3 cellular contexts compared by ENCODE assay signal in the genomic region with DNA sequence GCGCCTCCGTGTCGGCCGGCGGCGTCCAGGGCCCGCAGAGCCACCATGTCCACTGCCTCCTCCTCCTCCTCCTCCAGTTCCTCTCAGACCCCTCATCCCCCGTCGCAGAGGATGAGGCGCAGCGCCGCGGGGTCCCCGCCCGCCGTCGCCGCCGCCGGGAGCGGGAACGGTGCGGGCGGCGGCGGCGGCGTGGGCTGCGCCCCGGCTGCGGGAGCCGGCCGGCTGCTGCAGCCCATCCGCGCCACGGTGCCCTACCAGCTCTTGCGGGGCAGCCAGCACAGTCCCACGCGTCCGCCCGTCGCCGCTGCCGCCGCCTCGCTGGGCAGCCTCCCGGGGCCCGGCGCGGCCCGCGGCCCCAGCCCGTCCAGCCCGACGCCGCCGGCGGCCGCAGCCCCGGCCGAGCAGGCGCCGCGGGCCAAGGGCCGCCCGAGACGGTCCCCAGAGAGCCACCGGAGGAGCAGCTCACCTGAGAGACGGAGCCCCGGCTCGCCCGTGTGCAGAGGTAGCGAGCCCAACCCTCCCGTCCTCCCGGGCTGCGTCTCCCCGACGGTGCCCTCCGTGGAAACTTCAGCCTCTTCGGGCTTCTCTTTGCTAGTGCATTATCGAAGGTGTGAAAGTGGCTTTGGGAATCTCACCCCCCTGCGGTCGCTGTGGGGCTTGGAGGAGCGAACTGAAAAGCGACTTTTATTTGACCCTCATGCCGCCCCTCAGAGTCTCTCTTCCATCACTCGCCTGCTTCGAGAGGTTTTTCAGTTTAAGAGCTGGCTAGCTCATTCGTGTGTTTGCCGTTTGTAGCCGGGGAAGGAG.
A peak's percentile ranks its signal among the peaks of the same experiment; 100 is the strongest.
TF ChIP-seq lines count a peak whose summit lies in the region.

No MANE protein-coding gene starts in this region.

TF ChIP-seq in A549, 52 proteins besides CTCF, POLR2A, EP300 and RAD21:
- peak; percentile 9; the same call in 1 of the 2 replicates for TF ChIP-seq RNF2 (IDR thresholded peaks at IDR 0.05; ENCODE audit: borderline replicate concordance, low read depth)
- TF ChIP-seq MAZ (IDR thresholded peaks at IDR 0.05; ENCODE audit: borderline replicate concordance, low read depth, low read length), result no peak
- peak in 1 of 2 experiments; percentile 23; a peak in 2 of 5 replicates for TF ChIP-seq JUN (IDR thresholded peaks at IDR 0.05)

TF ChIP-seq in IMR-90, 13 proteins besides CTCF, POLR2A, EP300 and RAD21:
- no peak for TF ChIP-seq RCOR1 (IDR thresholded peaks at IDR 0.05; ENCODE audit: insufficient replicate concordance, low read length)

TF ChIP-seq in SK-N-SH, 30 proteins besides CTCF, POLR2A, EP300 and RAD21:
- TF ChIP-seq, protein P1, sequence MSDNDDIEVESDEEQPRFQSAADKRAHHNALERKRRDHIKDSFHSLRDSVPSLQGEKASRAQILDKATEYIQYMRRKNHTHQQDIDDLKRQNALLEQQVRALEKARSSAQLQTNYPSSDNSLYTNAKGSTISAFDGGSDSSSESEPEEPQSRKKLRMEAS (IDR thresholded peaks at IDR 0.05; ENCODE audit: low read depth), result 0 out of 2 replicates have a peak, but pooled peaks have one; percentile 31
- TF ChIP-seq SIN3A (IDR thresholded peaks at IDR 0.05; ENCODE audit: borderline replicate concordance, low read depth, low read length), result no peak
- 0 out of 2 replicates have a peak, but pooled peaks have one; percentile 39 for TF ChIP-seq TAF1 (IDR thresholded peaks at IDR 0.05; ENCODE audit: borderline replicate concordance, low read depth, low read length)
- TF ChIP-seq SMC3 (IDR thresholded peaks at IDR 0.05; ENCODE audit: low read depth, low read length), result no peak
